8 cellular contexts compared by ENCODE assay signal in genomic region chr10:59905066-59905734, GRCh38. TPM values are rescaled to one million over a fixed set of nuclear protein-coding genes. Genes with fewer than 3 reads are reported as not detected.
A peak's percentile ranks its signal among the peaks of the same experiment; 100 is the strongest.
DNase-seq lines count a peak whose midpoint lies in the region; ATAC-seq and TF ChIP-seq lines count a peak whose summit lies in the region.

No MANE protein-coding gene starts in this region.

- TF ChIP-seq CTCF in cardiac fibroblast (IDR thresholded peaks at IDR 0.05; ENCODE audit: low read depth, low read length), result no peak

- H3K4me3 ChIP-seq in cardiac fibroblast (replicated peaks in 1 of 2; ENCODE audit: low read depth in 2 of 2, low read length in 2 of 2), result peak overlapping the region; percentile 88 to 100

- DNase-seq in AG08396 (ENCODE audit: low spot score) (peak; percentile 17), RKO (ENCODE audit: low spot score) (peak; percentile 31), cardiac fibroblast (ENCODE audit: low read depth in 2 of 2) (peak; percentile 25 to 27), left colon (peak; percentile 58 to 67), NOMO-1 treated with dmso at 0.1 percent for 144 hours (lab: John Stamatoyannopoulos, UW; ENCODE audit: unreplicated experiment) (no peak)
- DNase-seq in stimulated activated CD4-positive, alpha-beta T cell treated with anti-CD3 and anti-CD28 coated beads, Interleukin-4, amount 100 ng/mL, for 48 hours (ENCODE audit: low read depth in 2 of 2), result peak; percentile 15 to 46

- ATAC-seq in GM18517 (IDR thresholded peaks at IDR 0.05; ENCODE audit: unreplicated experiment) (peak; percentile 54), HG02938 (IDR thresholded peaks at IDR 0.05; ENCODE audit: unreplicated experiment) (peak; percentile 47), left colon (peak; percentile 30)

- intact Hi-C loops in left colon (cut with DNase I, micrococcal nuclease), result loop anchor here in 1 of 2 donors (10.0 kb wide), 2 partner anchors 70 to 140 kb away; no protein-coding TSS in a partner anchor

RNA-seq across cellular contexts. Expression of gene CCDC6, which starts 1.2 kb away (rescaled TPM):
- 10 to 100 TPM; 54.9 to 60.7 TPM for total RNA-seq in left colon
